1 cellular context compared by ENCODE assay signal in genomic region chr6:36976931-36977330, GRCh38.
A peak's percentile ranks its signal among the peaks of the same experiment; 100 is the strongest.
TF ChIP-seq lines count a peak whose summit lies in the region.

No MANE protein-coding gene starts in this region.

TF ChIP-seq in K562, 482 proteins besides CTCF, POLR2A, EP300 and RAD21:
- TF ChIP-seq SMC3 (conservative IDR thresholded peaks at IDR 0.05; ENCODE audit: insufficient read depth, low read depth, low read length) (no peak), ZBTB7A (IDR thresholded peaks at IDR 0.05; ENCODE audit: borderline replicate concordance, control insufficient read depth, low read depth, low read length) (no peak), TFAP4 (CRISPR knock-in tag; IDR thresholded peaks at IDR 0.05; ENCODE audit: borderline replicate concordance) (peak; percentile 3; the same call in 1 of the 2 replicates)
